In genomic region chr2:197497301-197497700, GRCh38 we compare ENCODE assay signal across 11 cellular contexts.
A peak's percentile ranks its signal among the peaks of the same experiment; 100 is the strongest.
DNase-seq lines count a peak whose midpoint lies in the region; ATAC-seq lines count a peak whose summit lies in the region.
"Had no signal": no experiment of that assay in that cellular context is flagged by ENCODE, and none has a peak within 500 bp of the region (broad histone marks: within the 10 kb centered on the region; RNA-seq: fewer than 3 reads in every experiment).

No MANE protein-coding gene starts in this region.

- H3K4me3 Mint-ChIP-seq in memory B cell, result peak overlapping the region; percentile 90

- H3K9me3 ChIP-seq in BLaER1 treated with 17β-estradiol and CSF1 and Interleukin-3, amounts not matched to agents 10 nM and 100 nM (replicated peaks in 1 of 11), result no peaks in the 10 kb centered on the region
- no peaks in the 10 kb centered on the region for H3K9me3 ChIP-seq in HUES48 (ENCODE audit: control insufficient read depth, insufficient read depth, low read length)
- no peaks in the 10 kb centered on the region for H3K9me3 ChIP-seq in adipocyte (ENCODE audit: control insufficient read depth, low read length)

- peak overlapping the region; percentile 69 to 97 (median 90) for H3K4me2 ChIP-seq in BLaER1 treated with 17β-estradiol and CSF1 and Interleukin-3, amounts not matched to agents 10 nM and 100 nM

- DNase-seq in adipocyte (ENCODE audit: low read depth) (no peak), memory B cell (ENCODE audit: low spot score in 2 of 2) (no peak), OCI-M2 (lab: John Stamatoyannopoulos, UW; ENCODE audit: unreplicated experiment) (no peak)
- DNase-seq: MV-4-11, SHP77 treated with DMSO at 0.1 percent for 48 hours had no signal

- H3K9me3 Mint-ChIP-seq in memory B cell, result no peaks in the 10 kb centered on the region

- H3K4me1 Mint-ChIP-seq in memory B cell, result peaks cover 32% of the 10 kb centered on the region

- H3K4me3 ChIP-seq in BLaER1 treated with 17β-estradiol and CSF1 and Interleukin-3, amounts not matched to agents 10 nM and 100 nM, result peak overlapping the region; percentile 77 to 95 (median 88); a peak in 18 of 20 replicates
- H3K4me3 ChIP-seq in HUES48 (ENCODE audit: low read depth, low read length) (peak overlapping the region; percentile 88), adipocyte (ENCODE audit: low read length) (peak overlapping the region; percentile 100)

- H4K20me1 ChIP-seq in BLaER1 treated with 17β-estradiol and CSF1 and Interleukin-3, amounts not matched to agents 10 nM and 100 nM, result peaks cover 45 to 91% (median 83%) of the 10 kb centered on the region in 11 experiments; a peak in 21 of 22 replicates

- no peak overlapping the region for H3K27ac ChIP-seq in BLaER1 treated with 17β-estradiol and CSF1 and Interleukin-3, amounts not matched to agents 10 nM and 100 nM
- peak overlapping the region; percentile 7 for H3K27ac ChIP-seq in HUES48 (ENCODE audit: low read depth, low read length)

- H3K9ac ChIP-seq in BLaER1 treated with 17β-estradiol and CSF1 and Interleukin-3, amounts not matched to agents 10 nM and 100 nM, result peak overlapping the region; percentile 37 to 96 (median 89); a peak in 19 of 22 replicates
- H3K9ac ChIP-seq in HUES48 (ENCODE audit: low read depth, low read length) (peak overlapping the region; percentile 93), adipocyte (ENCODE audit: low read length) (no peak overlapping the region)

- no peaks in the 10 kb centered on the region for H3K27me3 Mint-ChIP-seq in memory B cell

- H3K27ac Mint-ChIP-seq in memory B cell, result peak overlapping the region; percentile 53

- peaks cover 40 to 55% (median 46%) of the 10 kb centered on the region in 10 experiments for H3K4me1 ChIP-seq in BLaER1 treated with 17β-estradiol and CSF1 and Interleukin-3, amounts not matched to agents 10 nM and 100 nM
- H3K4me1 ChIP-seq in HUES48 (ENCODE audit: control insufficient read depth, insufficient read depth, low read length) (peaks cover 21% of the 10 kb centered on the region), adipocyte (ENCODE audit: control insufficient read depth, insufficient read depth, low read length) (peaks cover 37% of the 10 kb centered on the region)

- H3K36me3 ChIP-seq in BLaER1 treated with 17β-estradiol and CSF1 and Interleukin-3, amounts not matched to agents 10 nM and 100 nM, result peaks cover 64 to 84% (median 76%) of the 10 kb centered on the region in 11 experiments
- H3K36me3 ChIP-seq in HUES48 (ENCODE audit: control insufficient read depth, insufficient read depth, low read length) (peaks cover 76% of the 10 kb centered on the region), adipocyte (ENCODE audit: control insufficient read depth, insufficient read depth, low read length, severe bottlenecking) (peaks cover 64% of the 10 kb centered on the region)

- H3K36me3 Mint-ChIP-seq in memory B cell, result peaks cover 20% of the 10 kb centered on the region

- ATAC-seq in memory B cell (ENCODE audit: low read depth), result no peak
- ATAC-seq in GM21360 (IDR thresholded peaks at IDR 0.05; ENCODE audit: unreplicated experiment), result no peak
- ATAC-seq in HG03139 (IDR thresholded peaks at IDR 0.05; ENCODE audit: unreplicated experiment), result no peak
- no peak for ATAC-seq in GM18511 (IDR thresholded peaks at IDR 0.05; ENCODE audit: unreplicated experiment)
- ATAC-seq: esophagus mucosa had no signal

- H3K27me3 ChIP-seq in BLaER1 treated with 17β-estradiol and CSF1 and Interleukin-3, amounts not matched to agents 10 nM and 100 nM, result no peaks in the 10 kb centered on the region
- no peaks in the 10 kb centered on the region for H3K27me3 ChIP-seq in HUES48 (ENCODE audit: control insufficient read depth, insufficient read depth, low read length)
- H3K27me3 ChIP-seq in adipocyte (replicated peaks; ENCODE audit: control insufficient read depth, insufficient read depth, low read length), result no peaks in the 10 kb centered on the region
